In genomic region chr11:44561964-44562734, GRCh38 we compare ENCODE assay signal across 10 cellular contexts. TPM values are rescaled to one million over a fixed set of nuclear protein-coding genes. Genes with fewer than 3 reads are reported as not detected.
A peak's percentile ranks its signal among the peaks of the same experiment; 100 is the strongest.
DNase-seq lines count a peak whose midpoint lies in the region; ATAC-seq and TF ChIP-seq lines count a peak whose summit lies in the region.
"Had no signal": no experiment of that assay in that cellular context is flagged by ENCODE, and none has a peak within 500 bp of the region (broad histone marks: within the 10 kb centered on the region; RNA-seq: fewer than 3 reads in every experiment).

No MANE protein-coding gene starts in this region.

- RAD21 ChIA-PET in HCT116 (lab: Charles Lee; ENCODE audit: low non-redundant PET in 1 of 2, low total read pairs in 2 of 2, uncharacterized antibody in 2 of 2, unreplicated experiment in 2 of 2): no interaction called here

- H3K4me1 ChIP-seq in HCT116 (ENCODE audit: control insufficient read depth in 1 of 2, insufficient read depth in 2 of 2, low read length in 2 of 2) (peaks cover 21 to 33% of the 10 kb centered on the region in 2 experiments), suprapubic skin (peaks cover 68% of the 10 kb centered on the region)

- no peaks in the 10 kb centered on the region for H3K36me3 Mint-ChIP-seq in WTC11
- peaks cover 3% of the 10 kb centered on the region for H3K36me3 Mint-ChIP-seq in memory B cell
- peaks cover 5 to 10% of the 10 kb centered on the region in 2 donors for H3K36me3 Mint-ChIP-seq in stimulated activated naive B cell treated with anti-CD40 and anti-IgM and Interleukin-4, amounts not matched to agents 10 μg/mL and 1 μg/mL and 100 μg/mL, for 72 hours

- H3K9me3 ChIP-seq in HCT116 (ENCODE audit: control insufficient read depth in 1 of 2, insufficient read depth in 1 of 2, low read depth in 1 of 2, low read length in 2 of 2) (no peaks in the 10 kb centered on the region), suprapubic skin (no peaks in the 10 kb centered on the region)
- H3K9me3 ChIP-seq: SJSA1 had no signal

- no peak for TF ChIP-seq EP300 in suprapubic skin (IDR thresholded peaks at IDR 0.05)

- TF ChIP-seq CTCF in HCT116 (IDR thresholded peaks at IDR 0.05 in 2 of 3, conservative IDR thresholded peaks at IDR 0.05 in 1 of 3; ENCODE audit: borderline replicate concordance in 1 of 3, insufficient read depth in 1 of 3, low read depth in 2 of 3, low read length in 2 of 3): no peak
- no peak for TF ChIP-seq CTCF in WTC11 (IDR thresholded peaks at IDR 0.05)
- no peak for TF ChIP-seq CTCF in suprapubic skin (IDR thresholded peaks at IDR 0.05)

- peak overlapping the region; percentile 40; the same call in 1 of the 2 replicates for H3K4me2 ChIP-seq in HCT116 (ENCODE audit: low read length)
- H3K4me2 ChIP-seq: KMS-11 had no signal

- H3K9me3 Mint-ChIP-seq in WTC11 (no peaks in the 10 kb centered on the region), memory B cell (no peaks in the 10 kb centered on the region)
- H3K9me3 Mint-ChIP-seq in stimulated activated naive B cell treated with anti-CD40 and anti-IgM and Interleukin-4, amounts not matched to agents 10 μg/mL and 1 μg/mL and 100 μg/mL, for 72 hours: no peaks in the 10 kb centered on the region

- H3K9ac ChIP-seq in HCT116 (ENCODE audit: low read length): no peak overlapping the region
- H3K9ac ChIP-seq: KMS-11 had no signal

- POLR2A ChIA-PET in HCT116 (lab: Charles Lee) (interaction anchor here (1.1 kb wide), 1 partner anchor 45 kb away, joined by 3 read pairs; no protein-coding TSS in a partner anchor), WTC11 (lab: Charles Lee) (no interaction called here)

- H3K4me3 ChIP-seq in HCT116 (replicated peaks in 1 of 2; ENCODE audit: low read depth in 1 of 2, low read length in 2 of 2) (no peak overlapping the region), suprapubic skin (no peak overlapping the region)
- H3K4me3 ChIP-seq: SJSA1 had no signal

- TF ChIP-seq POLR2A in HCT116 (IDR thresholded peaks at IDR 0.05; ENCODE audit: borderline replicate concordance, extremely low read depth, insufficient read depth, insufficient read length) (no peak), suprapubic skin (IDR thresholded peaks at IDR 0.05) (no peak)

- H3K27me3 ChIP-seq in HCT116 (ENCODE audit: insufficient read depth, low read length): no peaks in the 10 kb centered on the region
- H3K27me3 ChIP-seq in suprapubic skin: no peaks in the 10 kb centered on the region
- H3K27me3 ChIP-seq: SJSA1 had no signal

- DNase-seq in HCT116 (ENCODE audit: low read depth, low spot score) (no peak), WTC11 (ENCODE audit: low spot score) (no peak), memory B cell (ENCODE audit: low spot score in 2 of 2) (no peak), GDM1 (lab: John Stamatoyannopoulos, UW) (no peak), suprapubic skin (ENCODE audit: low spot score in 2 of 2) (no peak)
- DNase-seq in stimulated activated naive B cell treated with anti-CD40 and anti-IgM and Interleukin-4, amounts not matched to agents 10 μg/mL and 1 μg/mL and 100 μg/mL, for 72 hours: no peak
- no peak for DNase-seq in stimulated activated CD4-positive, alpha-beta T cell treated with anti-CD3 and anti-CD28 coated beads, Interleukin-4, amount 100 ng/mL, for 24 hours
- DNase-seq: MM.1S had no signal

- no TSS peak for BruUV-seq in HCT116 (replicated peaks; lab: Mats Ljungman, UMichigan)

- H4K20me1 ChIP-seq in HCT116 (ENCODE audit: insufficient read depth): no peaks in the 10 kb centered on the region

- no peaks in the 10 kb centered on the region for H3K36me3 ChIP-seq in HCT116 (ENCODE audit: control insufficient read depth in 1 of 2, insufficient read depth in 2 of 2, low read length in 2 of 2)
- no peaks in the 10 kb centered on the region for H3K36me3 ChIP-seq in suprapubic skin
- H3K36me3 ChIP-seq: SJSA1 had no signal

- 95% methylated on average over 8 of the region's 8 CpGs for WGBS in suprapubic skin

- no peak overlapping the region for H2AFZ ChIP-seq in HCT116 (ENCODE audit: low read depth, low read length, poor library complexity, severe bottlenecking)

- intact Hi-C loops in HCT116 (cut with micrococcal nuclease): no loop called here

- ATAC-seq in HCT116 (no peak), WTC11 (no peak), memory B cell (ENCODE audit: low read depth) (no peak)
- ATAC-seq in stimulated activated naive B cell treated with anti-CD40 and anti-IgM and Interleukin-4, amounts not matched to agents 10 μg/mL and 1 μg/mL and 100 μg/mL, for 72 hours (replicated peaks): no peak

- H3K9me2 ChIP-seq in HCT116 (ENCODE audit: insufficient read depth): 0 out of 2 replicates have a peak, but pooled peaks cover 2% of the 10 kb centered on the region

- H3K27me3 Mint-ChIP-seq in WTC11 (ENCODE audit: low read depth) (peaks cover 38% of the 10 kb centered on the region), memory B cell (no peaks in the 10 kb centered on the region)
- H3K27me3 Mint-ChIP-seq in stimulated activated naive B cell treated with anti-CD40 and anti-IgM and Interleukin-4, amounts not matched to agents 10 μg/mL and 1 μg/mL and 100 μg/mL, for 72 hours: no peaks in the 10 kb centered on the region

- H3K27ac ChIP-seq in HCT116 (ENCODE audit: low read depth, low read length) (no peak overlapping the region), suprapubic skin (no peak overlapping the region)
- H3K27ac ChIP-seq: KMS-11, SJSA1 had no signal

- H3K27ac Mint-ChIP-seq in WTC11 (no peak overlapping the region), memory B cell (no peak overlapping the region)
- H3K27ac Mint-ChIP-seq in stimulated activated naive B cell treated with anti-CD40 and anti-IgM and Interleukin-4, amounts not matched to agents 10 μg/mL and 1 μg/mL and 100 μg/mL, for 72 hours: peak overlapping the region; percentile 14

- TF ChIP-seq RAD21 in HCT116 (IDR thresholded peaks at IDR 0.05; ENCODE audit: low read depth): no peak

- H3K79me2 ChIP-seq in HCT116 (ENCODE audit: insufficient read depth, low read length): no peaks in the 10 kb centered on the region

- H3K4me1 Mint-ChIP-seq in WTC11 (peaks cover 59% of the 10 kb centered on the region), memory B cell (peaks cover 35% of the 10 kb centered on the region)
- peaks cover 36 to 77% of the 10 kb centered on the region in 2 donors for H3K4me1 Mint-ChIP-seq in stimulated activated naive B cell treated with anti-CD40 and anti-IgM and Interleukin-4, amounts not matched to agents 10 μg/mL and 1 μg/mL and 100 μg/mL, for 72 hours

- H3K4me3 Mint-ChIP-seq in WTC11: no peak overlapping the region
- H3K4me3 Mint-ChIP-seq in memory B cell: peak overlapping the region; percentile 27
- H3K4me3 Mint-ChIP-seq in stimulated activated naive B cell treated with anti-CD40 and anti-IgM and Interleukin-4, amounts not matched to agents 10 μg/mL and 1 μg/mL and 100 μg/mL, for 72 hours: no peak overlapping the region

- CTCF ChIA-PET in HCT116 (lab: Charles Lee): interaction anchor here (2.4 kb wide), 1 partner anchor 55 kb away, joined by 9 read pairs; no protein-coding TSS in a partner anchor
- CTCF ChIA-PET in WTC11 (lab: Charles Lee): interaction anchor here (13.5 kb wide), 1 partner anchor 55 kb away, joined by 250 read pairs; no protein-coding TSS in a partner anchor

TF ChIP-seq in HCT116, 20 proteins besides CTCF, POLR2A, EP300 and RAD21 (continues in another document):
- TF ChIP-seq CBX3 (IDR thresholded peaks at IDR 0.05; ENCODE audit: low read depth) (no peak), SRF (IDR thresholded peaks at IDR 0.05; ENCODE audit: low read depth) (no peak), POLR2AphosphoS5 (IDR thresholded peaks at IDR 0.05; ENCODE audit: low read depth, low read length) (no peak), JUND (IDR thresholded peaks at IDR 0.05) (no peak), EGR1 (IDR thresholded peaks at IDR 0.05; ENCODE audit: low read depth) (no peak), TCF7L2 (IDR thresholded peaks at IDR 0.05; ENCODE audit: borderline replicate concordance, extremely low read depth, insufficient read depth, insufficient read length) (no peak)

TF ChIP-seq in WTC11, 78 proteins besides CTCF, POLR2A, EP300 and RAD21:
- no peak for TF ChIP-seq AFF4 (CRISPR knock-in tag; IDR thresholded peaks at IDR 0.05; ENCODE audit: borderline replicate concordance)
- peak; percentile 75 for TF ChIP-seq ZNF121 (CRISPR knock-in tag; IDR thresholded peaks at IDR 0.05)

RNA-seq across cellular contexts. Expression of gene CD82, which starts 3.3 kb away (rescaled TPM):
- total RNA-seq in HCT116 (2021; ENCODE audit: unreplicated experiment) (16.7 TPM), WTC11 (2021) (15.5 to 19.8 TPM (median 19.3 TPM) in 3 replicates), suprapubic skin (100 to 1,000 TPM in 3 of 4 donors, 10 to 100 TPM in 1; 77.6 to 155 (median 118) TPM)
- 11.0 and 13.3 TPM in 2 replicates for polyA plus RNA-seq in HCT116 (2012)
